In genomic region chr17:27631897-27632725, GRCh38 we compare ENCODE assay signal across 8 cellular contexts. TPM values are rescaled to one million over a fixed set of nuclear protein-coding genes. Genes with fewer than 3 reads are reported as not detected.
DNase-seq lines count a peak whose midpoint lies in the region; ATAC-seq and TF ChIP-seq lines count a peak whose summit lies in the region.

No MANE protein-coding gene starts in this region.

- POLR2A ChIA-PET in CD8-positive, alpha-beta T cell (lab: Charles Lee) = no interaction called here

- H3K27me3 Mint-ChIP-seq in CD8-positive, alpha-beta T cell (ENCODE audit: low read depth) = no peaks in the 10 kb centered on the region

- DNase-seq in CD8-positive, alpha-beta T cell = no peak
- DNase-seq in HL-60 (ENCODE audit: low read depth in 1 of 2, low spot score in 1 of 2) (peak in 1 of 2 experiments; percentile 29), coronary artery (ENCODE audit: low spot score) (no peak), neuronal stem cell (ENCODE audit: low spot score) (no peak), foreskin keratinocyte (no peak), trophoblast cell (no peak)
- no peak for DNase-seq in stimulated activated naive CD4-positive, alpha-beta T cell treated with Interleukin-2 at 50 U/mL for 16 hours (lab: John Stamatoyannopoulos, UW)

- no peak overlapping the region for H2BK120ac ChIP-seq in neuronal stem cell (ENCODE audit: low read depth, low read length)
- no peak overlapping the region for H2BK120ac ChIP-seq in trophoblast cell (ENCODE audit: insufficient read depth, low read length, poor library complexity)

- H3K9me3 Mint-ChIP-seq in CD8-positive, alpha-beta T cell = no peaks in the 10 kb centered on the region

- WGBS in neuronal stem cell (ENCODE audit: extremely low coverage in 2 of 2, insufficient read length in 2 of 2, insufficient replicate concordance in 1 of 2), 2 donors = no CpG with 5 or more reads among the region's 11 CpGs
- WGBS in trophoblast cell (ENCODE audit: extremely low coverage, insufficient coverage, insufficient read length) = no CpG with 5 or more reads among the region's 11 CpGs

- H3K79me2 ChIP-seq in trophoblast cell (ENCODE audit: control insufficient read depth, insufficient read depth, low read length, poor library complexity) = no peaks in the 10 kb centered on the region

- H3K4me1 Mint-ChIP-seq in CD8-positive, alpha-beta T cell (ENCODE audit: low read depth) = peaks cover 24% of the 10 kb centered on the region

- no peak overlapping the region for H2BK15ac ChIP-seq in neuronal stem cell (ENCODE audit: low read length)

- H3K36me3 ChIP-seq in CD8-positive, alpha-beta T cell (ENCODE audit: insufficient read depth, low read length) = no peaks in the 10 kb centered on the region
- peaks cover 0 to 1% of the 10 kb centered on the region in 2 donors for H3K36me3 ChIP-seq in neuronal stem cell (replicated peaks in 1 of 2; ENCODE audit: control insufficient read depth in 2 of 2, insufficient read depth in 2 of 2, low read length in 2 of 2)
- H3K36me3 ChIP-seq in trophoblast cell (ENCODE audit: control insufficient read depth in 1 of 2, insufficient read depth in 2 of 2, low read length in 2 of 2) = peaks cover 2 to 6% of the 10 kb centered on the region in 2 experiments

- H4K8ac ChIP-seq in neuronal stem cell (ENCODE audit: low read depth, low read length) (no peak overlapping the region), trophoblast cell (ENCODE audit: low read depth, low read length) (no peak overlapping the region)

- peak overlapping the region; percentile 84 for H3K27ac Mint-ChIP-seq in CD8-positive, alpha-beta T cell

- no peaks in the 10 kb centered on the region for H3K79me1 ChIP-seq in neuronal stem cell (ENCODE audit: low read depth, low read length)
- H3K79me1 ChIP-seq in trophoblast cell (ENCODE audit: low read length) = peaks cover 3% of the 10 kb centered on the region

- H3K23ac ChIP-seq in neuronal stem cell (ENCODE audit: low read depth, low read length, poor library complexity) (no peak overlapping the region), trophoblast cell (ENCODE audit: low read length) (no peak overlapping the region)

- H3K9ac ChIP-seq in neuronal stem cell (ENCODE audit: low read depth, low read length, poor library complexity) = no peak overlapping the region
- no peak overlapping the region for H3K9ac ChIP-seq in trophoblast cell (ENCODE audit: low read length)

- intact Hi-C loops in CD8-positive, alpha-beta T cell (cut with DNase I, micrococcal nuclease) = no loop called here

- H3K27ac ChIP-seq in CD8-positive, alpha-beta T cell (ENCODE audit: low read depth, low read length) = no peak overlapping the region
- H3K27ac ChIP-seq in HL-60 (replicated peaks) (peak overlapping the region; percentile 82), coronary artery (peak overlapping the region in 1 of 2 donors; percentile 79), neuronal stem cell (replicated peaks; ENCODE audit: low read length) (no peak overlapping the region), foreskin keratinocyte (no peak overlapping the region), trophoblast cell (ENCODE audit: low read depth, low read length) (no peak overlapping the region)

- CTCF ChIA-PET in CD8-positive, alpha-beta T cell (lab: Charles Lee) = interaction anchor here (0.8 to 2.0 kb wide), 2 partner anchors 18 to 29 kb away, joined by 4 to 11 read pairs; no protein-coding TSS in a partner anchor

- no peaks in the 10 kb centered on the region for H3K27me3 ChIP-seq in CD8-positive, alpha-beta T cell (ENCODE audit: insufficient read depth, low read length)
- no peaks in the 10 kb centered on the region for H3K27me3 ChIP-seq in HL-60 (ENCODE audit: insufficient read depth, poor library complexity, severe bottlenecking)
- no peaks in the 10 kb centered on the region for H3K27me3 ChIP-seq in neuronal stem cell (ENCODE audit: control insufficient read depth in 3 of 3, insufficient read depth in 3 of 3, low read depth in 1 of 3, low read length in 3 of 3)
- H3K27me3 ChIP-seq in foreskin keratinocyte = no peaks in the 10 kb centered on the region
- H3K27me3 ChIP-seq in trophoblast cell (ENCODE audit: insufficient read depth, low read length) = no peaks in the 10 kb centered on the region

- H2BK12ac ChIP-seq in neuronal stem cell (ENCODE audit: low read length) = no peak overlapping the region
- no peak overlapping the region for H2BK12ac ChIP-seq in trophoblast cell (ENCODE audit: low read length)

- H3K4me3 Mint-ChIP-seq in CD8-positive, alpha-beta T cell = peak overlapping the region; percentile 91

- H2BK5ac ChIP-seq in neuronal stem cell (ENCODE audit: low read length) = no peak overlapping the region
- H2BK5ac ChIP-seq in trophoblast cell (ENCODE audit: low read depth, low read length, poor library complexity) = no peak overlapping the region

- H3K14ac ChIP-seq in neuronal stem cell (ENCODE audit: low read length) = peak overlapping the region; percentile 33
- H3K14ac ChIP-seq in trophoblast cell (ENCODE audit: low read length) = no peak overlapping the region

- H3K4me1 ChIP-seq in CD8-positive, alpha-beta T cell (ENCODE audit: insufficient read depth, low read length) = peaks cover 17% of the 10 kb centered on the region
- peaks cover 0 to 6% of the 10 kb centered on the region in 2 donors for H3K4me1 ChIP-seq in neuronal stem cell (ENCODE audit: control insufficient read depth in 2 of 2, insufficient read depth in 1 of 2, low read depth in 1 of 2, low read length in 2 of 2)
- peaks cover 12% of the 10 kb centered on the region for H3K4me1 ChIP-seq in foreskin keratinocyte
- H3K4me1 ChIP-seq in trophoblast cell (ENCODE audit: control insufficient read depth in 1 of 2, insufficient read depth in 2 of 2, low read length in 2 of 2) = no peaks in the 10 kb centered on the region

- H2AK5ac ChIP-seq in neuronal stem cell (ENCODE audit: low read depth, low read length) (no peak overlapping the region), trophoblast cell (ENCODE audit: low read length) (no peak overlapping the region)

- H4K12ac ChIP-seq in trophoblast cell (ENCODE audit: low read depth, low read length) = no peak overlapping the region

- peak overlapping the region; percentile 88 for H3K4me3 ChIP-seq in CD8-positive, alpha-beta T cell (ENCODE audit: low read depth, low read length)
- H3K4me3 ChIP-seq in HL-60 (replicated peaks; ENCODE audit: insufficient read depth, low read length) (peak overlapping the region; percentile 54), coronary artery (peak overlapping the region; percentile 57), neuronal stem cell (ENCODE audit: low read length in 2 of 2) (no peak overlapping the region), trophoblast cell (ENCODE audit: low read depth, low read length) (no peak overlapping the region)

- ATAC-seq in CD8-positive, alpha-beta T cell = no peak
- ATAC-seq in GM21528 (IDR thresholded peaks at IDR 0.05; ENCODE audit: low FRiP score, unreplicated experiment) (no peak), foreskin keratinocyte (no peak)

- no peak overlapping the region for H3K4me2 ChIP-seq in neuronal stem cell (ENCODE audit: insufficient read depth, low read length, poor library complexity, severe bottlenecking)
- H3K4me2 ChIP-seq in trophoblast cell (ENCODE audit: low read length) = no peak overlapping the region

- no peak overlapping the region for H3K18ac ChIP-seq in neuronal stem cell (ENCODE audit: low read length)
- H3K18ac ChIP-seq in trophoblast cell (ENCODE audit: low read length) = no peak overlapping the region

- no peak for TF ChIP-seq CTCF in CD8-positive, alpha-beta T cell (IDR thresholded peaks at IDR 0.05)
- TF ChIP-seq CTCF in HL-60 (IDR thresholded peaks at IDR 0.05; ENCODE audit: insufficient read depth, low read length) (no peak), coronary artery (IDR thresholded peaks at IDR 0.05) (no peak), foreskin keratinocyte (conservative IDR thresholded peaks at IDR 0.05) (no peak)

- H4K91ac ChIP-seq in neuronal stem cell (ENCODE audit: low read depth, low read length, poor library complexity) (no peak overlapping the region), trophoblast cell (ENCODE audit: low read depth, low read length) (no peak overlapping the region)

- no peak overlapping the region for H3K4ac ChIP-seq in neuronal stem cell (ENCODE audit: low read length)
- H3K4ac ChIP-seq in trophoblast cell (ENCODE audit: low read depth, low read length) = no peak overlapping the region

- H3K36me3 Mint-ChIP-seq in CD8-positive, alpha-beta T cell = peaks cover 2% of the 10 kb centered on the region

- no peaks in the 10 kb centered on the region for H3K9me3 ChIP-seq in CD8-positive, alpha-beta T cell (ENCODE audit: low read length)
- H3K9me3 ChIP-seq in neuronal stem cell (replicated peaks in 1 of 2; ENCODE audit: control insufficient read depth in 2 of 2, insufficient read depth in 1 of 2, low read depth in 1 of 2, low read length in 2 of 2) = no peaks in the 10 kb centered on the region
- H3K9me3 ChIP-seq in trophoblast cell (ENCODE audit: insufficient read depth, low read depth, low read length) = no peaks in the 10 kb centered on the region

- no peak overlapping the region for H2AFZ ChIP-seq in neuronal stem cell (ENCODE audit: low read length)
- no peak overlapping the region for H2AFZ ChIP-seq in trophoblast cell (ENCODE audit: insufficient read depth, low read length, poor library complexity)

RNA-seq across cellular contexts. Expression of gene LGALS9, which starts 1.1 kb away (rescaled TPM):
- total RNA-seq in CD8-positive, alpha-beta T cell = 10 to 100 TPM; 13.9 to 14.9 TPM
- 1.3 TPM for polyA plus RNA-seq in neuronal stem cell (2013, experiment 1 of 2)
- polyA plus RNA-seq in neuronal stem cell (2013, experiment 2 of 2) = 1.8 TPM
- total RNA-seq in foreskin keratinocyte = 0.82 and 1.1 TPM in 2 replicates
- 1.7 and 1.9 TPM in 2 replicates for polyA plus RNA-seq in foreskin keratinocyte
- polyA plus RNA-seq in trophoblast cell (2013) = 4.2 and 5.3 TPM in 2 replicates

Comparison
In these comparisons a context has a peak if more than half of its experiments do, and no peak if none do; other contexts are left out.
1. H3K4me3 ChIP-seq: peak in CD8-positive, alpha-beta T cell (single experiment), HL-60 (single experiment) and coronary artery (single experiment); none in neuronal stem cell (0 of 2) and trophoblast cell (single experiment).